28 cellular contexts compared by ENCODE assay signal in genomic region chr7:29042893-29043292, GRCh38.
"Had no signal": no experiment of that assay in that cellular context is flagged by ENCODE, and none has a peak within 500 bp of the region (broad histone marks: within the 10 kb centered on the region; RNA-seq: fewer than 3 reads in every experiment).

No MANE protein-coding gene starts in this region.

- H3K4me3 ChIP-seq: coronary artery, left ventricle myocardium inferior, sigmoid colon, tibial artery, uterus had no signal

- ATAC-seq: activated CD4-positive, CD25-positive, alpha-beta regulatory T cell treated with anti-CD3 and anti-CD28 coated beads, Interleukin-2, amount 50 U/mL, for 24 hours; activated CD8-positive, alpha-beta T cell treated with anti-CD3 and anti-CD28 coated beads, Interleukin-2, amount 10 ng/mL, durations not matched to agents 7 days and 5 days; naive thymus-derived CD8-positive, alpha-beta T cell had no signal

- H3K36me3 ChIP-seq: left ventricle myocardium inferior, neutrophil, sigmoid colon, tibial artery, uterus had no signal

- H3K79me2 ChIP-seq: parathyroid adenoma had no signal

- DNase-seq: activated CD4-positive, alpha-beta T cell treated with anti-CD3 and anti-CD28 coated beads, Interleukin-2, amount 10 ng/mL, durations not matched to agents 7 days and 5 days; activated CD8-positive, alpha-beta T cell treated with anti-CD3 and anti-CD28 coated beads, Interleukin-2, amount 10 ng/mL, durations not matched to agents 7 days and 5 days; activated naive CD4-positive, alpha-beta T cell treated with Interleukin-2 at 50 U/mL for 16 hours; activated naive CD8-positive, alpha-beta T cell treated with anti-CD3 and anti-CD28 coated beads, Interleukin-2, amount 10 ng/mL, durations not matched to agents 7 days and 5 days; activated T-cell treated with anti-CD3 and anti-CD28 coated beads, Interleukin-2, amount 50 U/mL, for 24 hours; amygdala; central memory CD4-positive, alpha-beta T cell; erythroblast; head of caudate nucleus; left ventricle myocardium inferior; mammary epithelial cell; naive thymus-derived CD8-positive, alpha-beta T cell; sigmoid colon; stimulated activated CD4-positive, alpha-beta T cell treated with anti-CD3 and anti-CD28 coated beads, Interleukin-1b, Interleukin-23, amount 100 ng/mL, for 48 hours; stimulated activated CD8-positive, alpha-beta memory T cell treated with anti-CD3 and anti-CD28 coated beads, Interleukin-4, amount 100 ng/mL, for 48 hours; stimulated activated naive CD4-positive, alpha-beta T cell; T-helper 1 cell; T-helper 9 cell; tibial artery; uterus had no signal

- H3K4me3 Mint-ChIP-seq: activated CD4-positive, alpha-beta T cell treated with anti-CD3 and anti-CD28 coated beads, Interleukin-2, amount 10 ng/mL, durations not matched to agents 7 days and 5 days; activated CD8-positive, alpha-beta T cell treated with anti-CD3 and anti-CD28 coated beads, Interleukin-2, amount 10 ng/mL, durations not matched to agents 7 days and 5 days; activated naive CD8-positive, alpha-beta T cell treated with anti-CD3 and anti-CD28 coated beads, Interleukin-2, amount 10 ng/mL, durations not matched to agents 7 days and 5 days; activated T-cell treated with anti-CD3 and anti-CD28 coated beads, Interleukin-2, amount 50 U/mL, for 24 hours; brain; naive thymus-derived CD8-positive, alpha-beta T cell had no signal

- H2AFZ ChIP-seq: parathyroid adenoma had no signal

- H3K27me3 ChIP-seq: neutrophil, sigmoid colon, uterus had no signal

- H3K4me1 ChIP-seq: parathyroid adenoma, uterus had no signal

- FAIRE-seq: endometrium, frontal cortex had no signal

- H3K9ac ChIP-seq: parathyroid adenoma had no signal

- H3K36me3 Mint-ChIP-seq: activated naive CD8-positive, alpha-beta T cell treated with anti-CD3 and anti-CD28 coated beads, Interleukin-2, amount 10 ng/mL, durations not matched to agents 7 days and 5 days; brain; naive thymus-derived CD8-positive, alpha-beta T cell had no signal

- H3K27ac ChIP-seq: coronary artery, left ventricle myocardium inferior, neutrophil, parathyroid adenoma, sigmoid colon, tibial artery, uterus had no signal

- H3K27ac Mint-ChIP-seq: activated CD4-positive, alpha-beta T cell treated with anti-CD3 and anti-CD28 coated beads, Interleukin-2, amount 10 ng/mL, durations not matched to agents 7 days and 5 days; activated CD8-positive, alpha-beta T cell treated with anti-CD3 and anti-CD28 coated beads, Interleukin-2, amount 10 ng/mL, durations not matched to agents 7 days and 5 days; activated naive CD8-positive, alpha-beta T cell treated with anti-CD3 and anti-CD28 coated beads, Interleukin-2, amount 10 ng/mL, durations not matched to agents 7 days and 5 days; activated T-cell treated with anti-CD3 and anti-CD28 coated beads, Interleukin-2, amount 50 U/mL, for 24 hours; activated T-helper 2 cell treated with anti-CD3 and anti-CD28 coated beads, Interferon-gamma antibody, Interleukin-2, Interleukin-4, amounts not matched to agents 10 μg/mL and 5 μg/mL and 100 μg/mL, durations not matched to agents 14 hours and 24 hours and 36 hours; naive thymus-derived CD8-positive, alpha-beta T cell had no signal

- H3K9me3 Mint-ChIP-seq: activated T-helper 2 cell treated with anti-CD3 and anti-CD28 coated beads, Interferon-gamma antibody, Interleukin-2, Interleukin-4, amounts not matched to agents 10 μg/mL and 5 μg/mL and 100 μg/mL, durations not matched to agents 14 hours and 24 hours and 36 hours had no signal

- H3K9me3 ChIP-seq: left ventricle myocardium inferior, neutrophil, sigmoid colon, tibial artery, uterus had no signal

- H3K4me1 Mint-ChIP-seq: activated naive CD8-positive, alpha-beta T cell treated with anti-CD3 and anti-CD28 coated beads, Interleukin-2, amount 10 ng/mL, durations not matched to agents 7 days and 5 days; naive thymus-derived CD8-positive, alpha-beta T cell had no signal
